ENCODE assay signal across 9 cellular contexts in genomic region chr5:6827815-6828214, GRCh38.
DNase-seq lines count a peak whose midpoint lies in the region; ATAC-seq and TF ChIP-seq lines count a peak whose summit lies in the region.
"Had no signal": no experiment of that assay in that cellular context is flagged by ENCODE, and none has a peak within 500 bp of the region (broad histone marks: within the 10 kb centered on the region; RNA-seq: fewer than 3 reads in every experiment).

No MANE protein-coding gene starts in this region.

- H4K91ac ChIP-seq in mesenchymal stem cell (ENCODE audit: low read length) = no peak overlapping the region

- H3K4me1 ChIP-seq in mesenchymal stem cell (ENCODE audit: control insufficient read depth, insufficient read depth, low read depth, low read length) (no peaks in the 10 kb centered on the region), suprapubic skin (no peaks in the 10 kb centered on the region)

- no peak overlapping the region for H2BK5ac ChIP-seq in mesenchymal stem cell (ENCODE audit: low read depth, low read length, poor library complexity, severe bottlenecking)

- H2BK120ac ChIP-seq in mesenchymal stem cell (ENCODE audit: low read depth, low read length) = no peak overlapping the region

- no peak overlapping the region for H2BK15ac ChIP-seq in mesenchymal stem cell (ENCODE audit: low read depth, poor library complexity, severe bottlenecking)

- peaks cover 5 to 15% of the 10 kb centered on the region in 2 donors for H3K36me3 Mint-ChIP-seq in activated naive CD4-positive, alpha-beta T cell treated with anti-CD3 and anti-CD28 coated beads, Interleukin-2, amount 50 U/mL, for 72 hours

- H2AK5ac ChIP-seq in mesenchymal stem cell (ENCODE audit: low read length, severe bottlenecking) = no peak overlapping the region

- H3K4me3 Mint-ChIP-seq in stimulated activated naive CD8-positive, alpha-beta T cell treated with anti-CD3 and anti-CD28 coated beads, Interleukin-15, amount 100 ng/mL, for 72 hours = peak overlapping the region; percentile 77 to 79

- no peak overlapping the region; the same call in 1 of the 2 replicates for H3K4me3 ChIP-seq in GM12864 (ENCODE audit: low read depth, low read length)
- no peak overlapping the region for H3K4me3 ChIP-seq in mesenchymal stem cell (ENCODE audit: insufficient read depth in 1 of 2, low read depth in 1 of 2, low read length in 2 of 2)
- no peak overlapping the region for H3K4me3 ChIP-seq in suprapubic skin

- H3K9me3 Mint-ChIP-seq in activated naive CD4-positive, alpha-beta T cell treated with anti-CD3 and anti-CD28 coated beads, Interleukin-2, amount 50 U/mL, for 72 hours = peaks cover 11 to 18% of the 10 kb centered on the region in 2 donors
- H3K9me3 Mint-ChIP-seq in stimulated activated naive CD8-positive, alpha-beta T cell treated with anti-CD3 and anti-CD28 coated beads, Interleukin-15, amount 100 ng/mL, for 72 hours = peaks cover 7 to 24% of the 10 kb centered on the region in 2 donors

- H3K36me3 ChIP-seq in KOPT-K1 (ENCODE audit: insufficient read depth, low read length) (no peaks in the 10 kb centered on the region), mesenchymal stem cell (ENCODE audit: control insufficient read depth in 1 of 2, insufficient read depth in 2 of 2, low read depth in 1 of 2, low read length in 2 of 2) (no peaks in the 10 kb centered on the region), suprapubic skin (no peaks in the 10 kb centered on the region)
- H3K36me3 ChIP-seq: neutrophil had no signal

- 37% methylated on average over 5 of the region's 5 CpGs for WGBS in mesenchymal stem cell
- 31% methylated on average over 5 of the region's 5 CpGs for WGBS in suprapubic skin

- no peak overlapping the region for H2AFZ ChIP-seq in mesenchymal stem cell (ENCODE audit: low read depth, low read length)

- peak; percentile 64 for ATAC-seq in GM21529 (IDR thresholded peaks at IDR 0.05; ENCODE audit: unreplicated experiment)
- ATAC-seq in activated naive CD4-positive, alpha-beta T cell treated with anti-CD3 and anti-CD28 coated beads, Interleukin-2, amount 50 U/mL, for 72 hours = peak; percentile 60 to 69
- ATAC-seq in stimulated activated naive CD8-positive, alpha-beta T cell treated with anti-CD3 and anti-CD28 coated beads, Interleukin-15, amount 100 ng/mL, for 72 hours = peak; percentile 81

- H3K79me1 ChIP-seq in mesenchymal stem cell (replicated peaks; ENCODE audit: low read length, poor library complexity, severe bottlenecking) = no peaks in the 10 kb centered on the region

- no peak overlapping the region for H2BK12ac ChIP-seq in mesenchymal stem cell (ENCODE audit: low read length in 2 of 2)

- peaks cover 27% of the 10 kb centered on the region for H3K27me3 Mint-ChIP-seq in stimulated activated naive CD8-positive, alpha-beta T cell treated with anti-CD3 and anti-CD28 coated beads, Interleukin-15, amount 100 ng/mL, for 72 hours

- TF ChIP-seq POLR2A in suprapubic skin (IDR thresholded peaks at IDR 0.05) = no peak

- no peak for TF ChIP-seq EP300 in suprapubic skin (IDR thresholded peaks at IDR 0.05)

- DNase-seq in GM12864 (ENCODE audit: low read depth) (peak; percentile 33), Ammon's horn (ENCODE audit: low spot score) (no peak), mesenchymal stem cell (no peak), suprapubic skin (ENCODE audit: low spot score in 2 of 2) (no peak)
- DNase-seq in activated naive CD4-positive, alpha-beta T cell treated with anti-CD3 and anti-CD28 coated beads, Interleukin-2, amount 50 U/mL, for 72 hours (ENCODE audit: low spot score in 2 of 2) = peak in 1 of 2 donors; percentile 39
- DNase-seq in stimulated activated naive CD8-positive, alpha-beta T cell treated with anti-CD3 and anti-CD28 coated beads, Interleukin-15, amount 100 ng/mL, for 72 hours = peak; percentile 46 to 62

- no peak overlapping the region for H4K8ac ChIP-seq in mesenchymal stem cell (ENCODE audit: low read length)

- H3K27ac ChIP-seq in KOPT-K1 (ENCODE audit: low read depth, low read length, poor library complexity, severe bottlenecking) (peak overlapping the region; percentile 43), mesenchymal stem cell (ENCODE audit: low read length, poor library complexity, severe bottlenecking) (no peak overlapping the region), suprapubic skin (no peak overlapping the region)
- H3K27ac ChIP-seq: neutrophil had no signal

- no peak overlapping the region for H3K14ac ChIP-seq in mesenchymal stem cell (ENCODE audit: low read length in 2 of 2)

- TF ChIP-seq CTCF in GM12864 (IDR thresholded peaks at IDR 0.05; ENCODE audit: low read depth, low read length, missing control alignments) (no peak), suprapubic skin (IDR thresholded peaks at IDR 0.05) (no peak)

- H3K23ac ChIP-seq in mesenchymal stem cell (ENCODE audit: low read length in 2 of 2) = no peak overlapping the region

- H3K9me3 ChIP-seq in KOPT-K1 (ENCODE audit: insufficient read depth, low read length, poor library complexity, severe bottlenecking) (peaks cover 3% of the 10 kb centered on the region), mesenchymal stem cell (ENCODE audit: control insufficient read depth, low read length) (peaks cover 6% of the 10 kb centered on the region), suprapubic skin (no peaks in the 10 kb centered on the region)
- H3K9me3 ChIP-seq: neutrophil had no signal

- H3K4ac ChIP-seq in mesenchymal stem cell (ENCODE audit: low read depth in 1 of 2, low read length in 2 of 2) = no peak overlapping the region

- no peak overlapping the region for H3K18ac ChIP-seq in mesenchymal stem cell (ENCODE audit: low read depth in 1 of 2, low read length in 2 of 2)

- peak overlapping the region; percentile 58 to 82 for H3K27ac Mint-ChIP-seq in activated naive CD4-positive, alpha-beta T cell treated with anti-CD3 and anti-CD28 coated beads, Interleukin-2, amount 50 U/mL, for 72 hours
- H3K27ac Mint-ChIP-seq in stimulated activated naive CD8-positive, alpha-beta T cell treated with anti-CD3 and anti-CD28 coated beads, Interleukin-15, amount 100 ng/mL, for 72 hours = peak overlapping the region; percentile 40 to 87

- H3K9ac ChIP-seq in mesenchymal stem cell (ENCODE audit: low read length) = no peak overlapping the region

- peaks cover 58% of the 10 kb centered on the region for H3K4me1 Mint-ChIP-seq in stimulated activated naive CD8-positive, alpha-beta T cell treated with anti-CD3 and anti-CD28 coated beads, Interleukin-15, amount 100 ng/mL, for 72 hours

- no peaks in the 10 kb centered on the region for H3K27me3 ChIP-seq in mesenchymal stem cell (ENCODE audit: control insufficient read depth in 1 of 2, insufficient read depth in 1 of 2, low read length in 2 of 2)
- no peaks in the 10 kb centered on the region for H3K27me3 ChIP-seq in suprapubic skin
- H3K27me3 ChIP-seq: neutrophil had no signal

- H3K4me2 ChIP-seq in mesenchymal stem cell (ENCODE audit: low read length, poor library complexity, severe bottlenecking) = no peak overlapping the region

Comparison
In these comparisons a context has a peak if more than half of its experiments do, and no peak if none do; other contexts are left out.
1. DNase-seq: peak in GM12864 (single experiment) and stimulated activated naive CD8-positive, alpha-beta T cell treated with anti-CD3 and anti-CD28 coated beads, Interleukin-15, amount 100 ng/mL, for 72 hours (2 of 2); none in Ammon's horn (single experiment), mesenchymal stem cell (single experiment) and suprapubic skin (0 of 2).
2. Peak in every context shown above with its lines, with median percentiles within 50 percentile points of each other: ATAC-seq.